In genomic region chr4:40984051-40984450, GRCh38 we compare ENCODE assay signal across 2 cellular contexts.
TF ChIP-seq lines count a peak whose summit lies in the region.

No MANE protein-coding gene starts in this region.

TF ChIP-seq in liver, 16 proteins besides CTCF, POLR2A, EP300 and RAD21:
- no peak for TF ChIP-seq YY1 (IDR thresholded peaks at IDR 0.05)
- TF ChIP-seq REST (IDR thresholded peaks at IDR 0.05) = no peak
- TF ChIP-seq ZBTB33 (IDR thresholded peaks at IDR 0.05) = no peak
- no peak for TF ChIP-seq GABPA (IDR thresholded peaks at IDR 0.05 in 1 of 2, conservative IDR thresholded peaks at IDR 0.05 in 1 of 2)
- peak; percentile 49 to 55 for TF ChIP-seq HNF4A (conservative IDR thresholded peaks at IDR 0.05)
- peak; percentile 73 to 87 for TF ChIP-seq RXRA (IDR thresholded peaks at IDR 0.05)
- peak; percentile 25 to 44 for TF ChIP-seq JUND (IDR thresholded peaks at IDR 0.05)
- peak; percentile 9 for TF ChIP-seq HNF4G (IDR thresholded peaks at IDR 0.05)
- no peak for TF ChIP-seq FOXA1 (IDR thresholded peaks at IDR 0.05)
- TF ChIP-seq ATF3 (IDR thresholded peaks at IDR 0.05) = no peak
- no peak for TF ChIP-seq MAX (IDR thresholded peaks at IDR 0.05)
- no peak for TF ChIP-seq EGR1 (IDR thresholded peaks at IDR 0.05; ENCODE audit: low read depth in 2 of 2)
- TF ChIP-seq TAF1 (conservative IDR thresholded peaks at IDR 0.05) = no peak
- no peak for TF ChIP-seq SP1 (IDR thresholded peaks at IDR 0.05)
- no peak for TF ChIP-seq FOXA2 (IDR thresholded peaks at IDR 0.05)
- no peak for TF ChIP-seq NR2F2 (IDR thresholded peaks at IDR 0.05)

TF ChIP-seq in HepG2, 621 proteins besides CTCF, POLR2A, EP300 and RAD21 (continued from another document):
- TF ChIP-seq ETS1 (CRISPR knock-in tag; IDR thresholded peaks at IDR 0.05) (no peak), ZNF660 (CRISPR knock-in tag; IDR thresholded peaks at IDR 0.05; ENCODE audit: borderline replicate concordance, low read depth) (no peak), ESRRA (CRISPR knock-in tag; IDR thresholded peaks at IDR 0.05; ENCODE audit: low read depth) (no peak), SP2 (CRISPR knock-in tag; IDR thresholded peaks at IDR 0.05) (no peak), TIGD3 (CRISPR knock-in tag; IDR thresholded peaks at IDR 0.05; ENCODE audit: borderline replicate concordance) (no peak), TFDP2 (CRISPR knock-in tag; IDR thresholded peaks at IDR 0.05) (no peak), THAP7 (CRISPR knock-in tag; IDR thresholded peaks at IDR 0.05) (no peak), ZNF234 (CRISPR knock-in tag; conservative IDR thresholded peaks at IDR 0.05) (no peak), ZNF850 (CRISPR knock-in tag; conservative IDR thresholded peaks at IDR 0.05) (no peak)
TF ChIP-seq in HepG2: peak in this region for 0.
